1 cellular context compared by ENCODE assay signal in genomic region chr9:68585034-68585761, GRCh38.
TF ChIP-seq lines count a peak whose summit lies in the region.

No MANE protein-coding gene starts in this region.

TF ChIP-seq in GM23338, 12 proteins besides CTCF, POLR2A, EP300 and RAD21 (continued from another document):
- no peak for TF ChIP-seq REST (IDR thresholded peaks at IDR 0.05; ENCODE audit: unreplicated experiment)
- no peak for TF ChIP-seq EZH2 (IDR thresholded peaks at IDR 0.05; ENCODE audit: low read depth, unreplicated experiment)
- TF ChIP-seq ZNF462 (CRISPR knock-in tag; IDR thresholded peaks at IDR 0.05) = no peak
- TF ChIP-seq JUNB (IDR thresholded peaks at IDR 0.05; ENCODE audit: unreplicated experiment) = no peak
- no peak for TF ChIP-seq POLR2AphosphoS5 (IDR thresholded peaks at IDR 0.05; ENCODE audit: low read depth)
